ENCODE assay signal across 8 cellular contexts in the genomic region with DNA sequence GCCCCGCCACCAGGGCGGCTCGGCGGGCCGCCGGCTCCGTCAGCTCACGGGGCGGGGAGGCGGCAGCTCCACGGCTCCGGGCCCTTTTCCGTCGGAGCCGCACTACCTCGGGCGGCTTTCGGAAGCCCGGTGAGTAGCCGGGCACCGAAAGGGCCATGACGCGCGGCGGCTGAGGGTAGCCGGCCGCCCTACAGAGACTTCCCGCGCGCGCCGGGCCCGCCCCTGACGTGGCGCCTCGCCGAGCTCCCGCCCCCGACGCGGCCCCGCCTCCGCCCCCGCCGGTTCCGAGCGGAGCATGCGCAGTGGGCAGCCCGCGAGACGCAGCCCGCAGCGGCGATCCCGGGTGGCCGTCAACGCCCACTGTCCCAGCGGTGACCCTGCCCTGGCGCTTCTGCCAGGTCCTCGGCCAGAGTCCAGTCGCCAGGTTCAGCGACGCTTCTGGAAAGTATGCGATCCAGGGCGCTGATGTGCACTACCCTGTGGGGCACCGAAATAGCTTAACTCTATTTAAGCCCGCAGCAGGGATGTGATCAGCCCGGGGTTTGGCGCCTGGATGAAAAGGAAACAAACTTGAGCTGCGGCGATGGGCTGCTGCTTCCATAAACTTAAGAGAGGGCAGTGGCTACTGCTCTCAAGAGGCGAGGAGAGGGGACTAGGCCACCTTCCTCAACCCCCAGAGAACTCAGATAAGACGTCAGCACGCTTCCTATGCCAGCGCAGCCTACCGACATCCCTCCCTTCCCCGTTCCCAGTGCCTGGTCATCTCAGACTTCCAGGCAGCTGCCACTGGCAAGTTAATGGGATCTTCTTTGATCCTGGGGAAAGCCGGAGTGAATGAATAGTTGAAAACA. TPM values are rescaled to one million over a fixed set of nuclear protein-coding genes. Genes with fewer than 3 reads are reported as not detected.
DNase-seq lines count a peak whose midpoint lies in the region; ATAC-seq and TF ChIP-seq lines count a peak whose summit lies in the region.

Gene DONSON (minus strand): TSS at position 200 of the 851 bp plus-strand sequence. CDS start 43 bp downstream, at position 157.

- peak within 1 kb of the TSS; percentile 88 for H3K9ac ChIP-seq in adipocyte (ENCODE audit: low read length)

- TF ChIP-seq CTCF in GM12874 (IDR thresholded peaks at IDR 0.05; ENCODE audit: insufficient read depth, low read depth, low read length) (0 out of 2 replicates have a peak, but pooled peaks have one; percentile 11), transverse colon (IDR thresholded peaks at IDR 0.05) (peak in 1 of 5 experiments; percentile 19)

- H3K4me3 ChIP-seq in adipocyte (ENCODE audit: low read length) (peak within 1 kb of the TSS; percentile 94), transverse colon (peak within 1 kb of the TSS; percentile 74 to 85 (median 80))

- TF ChIP-seq POLR2A in transverse colon (IDR thresholded peaks at IDR 0.05): no peak

- H3K27me3 ChIP-seq in adipocyte (replicated peaks; ENCODE audit: control insufficient read depth, insufficient read depth, low read length): no peaks in the 10 kb centered on the region
- H3K27me3 ChIP-seq in transverse colon: no peaks in the 10 kb centered on the region

- H3K36me3 ChIP-seq in adipocyte (ENCODE audit: control insufficient read depth, insufficient read depth, low read length, severe bottlenecking) (no peaks in the 10 kb centered on the region), transverse colon (peaks cover 0 to 4% (median 0%) of the 10 kb centered on the region in 4 donors)

- H3K4me1 ChIP-seq in adipocyte (ENCODE audit: control insufficient read depth, insufficient read depth, low read length) (peaks cover 8% of the 10 kb centered on the region), transverse colon (peaks cover 0 to 15% (median 7%) of the 10 kb centered on the region in 4 donors)

- WGBS in transverse colon (ENCODE audit: low coverage in 1 of 2), 2 donors: 0% methylated on average over 29 of the region's 78 CpGs; no CpG with 5 or more reads in 1 of the 2 donors

- no peak for TF ChIP-seq EP300 in transverse colon (IDR thresholded peaks at IDR 0.05; ENCODE audit: low read depth)

- intact Hi-C loops in cardiac septum (cut with DNase I) (loop anchor here (2.0 kb wide), 1 partner anchor 46 kb away; the partner anchor contains the start of genes GART and SON), transverse colon (cut with DNase I; ENCODE audit: low total_unique reads) (no loop called here)

- peak within 1 kb of the TSS; percentile 88 to 93 (median 90) for H3K27ac ChIP-seq in transverse colon

- DNase-seq in NCI-H128 (lab: John Stamatoyannopoulos, UW; ENCODE audit: unreplicated experiment) (peak; percentile 78), T follicular helper cell (ENCODE audit: low read depth) (peak; percentile 80), adipocyte (ENCODE audit: low read depth) (peak; percentile 95), cardiac septum (ENCODE audit: low spot score) (peak; percentile 96), pons (ENCODE audit: low spot score) (peak; percentile 67), transverse colon (peak; percentile 91)

- H3K9me3 ChIP-seq in adipocyte (ENCODE audit: control insufficient read depth, low read length) (no peaks in the 10 kb centered on the region), transverse colon (no peaks in the 10 kb centered on the region)

- peak; percentile 89 for ATAC-seq in HG02678 (IDR thresholded peaks at IDR 0.05; ENCODE audit: unreplicated experiment)

- in situ Hi-C loops in transverse colon (cut with MboI; ENCODE audit: low pct_ligation_motif_present in 1 of 4, low pct_unique_long_range_greater_than_20kb in 1 of 4, low sequenced_read_pairs in 3 of 4): no loop called here

RNA-seq across cellular contexts. Expression of gene DONSON, which starts in this region (rescaled TPM):
- total RNA-seq in cardiac septum: 8.2 TPM
- total RNA-seq in transverse colon: 1 to 10 TPM; 1.8 to 6.5 (median 3.5) TPM

Comparison
In these comparisons a context has a peak if more than half of its experiments do, and no peak if none do; other contexts are left out.
1. Peak in every context shown above with its lines: DNase-seq, ATAC-seq, H3K4me3 ChIP-seq and H3K27ac ChIP-seq.